Comparison of ENCODE assay signal across 28 cellular contexts in genomic region chr18:27723168-27723567, GRCh38.
DNase-seq lines count a peak whose midpoint lies in the region; ATAC-seq and TF ChIP-seq lines count a peak whose summit lies in the region.
"Had no signal": no experiment of that assay in that cellular context is flagged by ENCODE, and none has a peak within 500 bp of the region (broad histone marks: within the 10 kb centered on the region; RNA-seq: fewer than 3 reads in every experiment).

No MANE protein-coding gene starts in this region.

- intact Hi-C loops in heart right ventricle (cut with DNase I), result no loop called here

- H3K36me3 Mint-ChIP-seq in chondrocyte (ENCODE audit: low read depth), result peaks cover 2% of the 10 kb centered on the region

- DNase-seq in EL (peak; percentile 62), RWPE2 (ENCODE audit: low spot score) (no peak), chondrocyte (ENCODE audit: low spot score) (no peak), NCI-H82 (lab: John Stamatoyannopoulos, UW) (no peak), middle frontal gyrus (ENCODE audit: extremely low spot score, low spot score) (no peak), heart right ventricle (no peak)
- no peak for DNase-seq in stimulated activated naive CD8-positive, alpha-beta T cell treated with anti-CD3 and anti-CD28 coated beads, Interleukin-15, amount 100 ng/mL, for 72 hours
- DNase-seq: ACHN; activated CD4-positive, alpha-beta T cell treated with anti-CD3 and anti-CD28 coated beads, Interleukin-2, amount 10 ng/mL, durations not matched to agents 24 days and 14 days; activated T-cell treated with anti-CD3 and anti-CD28 coated beads, Interleukin-2, amount 50 U/mL, for 24 hours; adrenal gland; DMS53; gastrocnemius medialis; left colon; mesendoderm; NCI-H1417 treated with DMSO at 0.1 percent for 48 hours; NCI-H2081 treated with DMSO at 0.1 percent for 48 hours; NCI-H345; NCI-H748 treated with DMSO at 0.1 percent for 48 hours; psoas muscle; WERI-Rb-1 had no signal

- H3K9me3 Mint-ChIP-seq in chondrocyte (ENCODE audit: low read depth), result peaks cover 8% of the 10 kb centered on the region
- peaks cover 5 to 7% of the 10 kb centered on the region in 2 donors for H3K9me3 Mint-ChIP-seq in stimulated activated naive CD8-positive, alpha-beta T cell treated with anti-CD3 and anti-CD28 coated beads, Interleukin-15, amount 100 ng/mL, for 72 hours

- H3K27ac ChIP-seq in RWPE2 (ENCODE audit: poor library complexity, severe bottlenecking), result no peak overlapping the region
- H3K27ac ChIP-seq in parathyroid adenoma, result no peak overlapping the region
- no peak overlapping the region for H3K27ac ChIP-seq in heart right ventricle
- H3K27ac ChIP-seq: adrenal gland, BLaER1, esophagus muscularis mucosa, gastrocnemius medialis, hepatocyte, KMS-11, neutrophil, psoas muscle, WERI-Rb-1 had no signal

- no peaks in the 10 kb centered on the region for H3K36me3 ChIP-seq in RWPE2 (ENCODE audit: low read depth)
- H3K36me3 ChIP-seq in parathyroid adenoma (ENCODE audit: control insufficient read depth, insufficient read depth, low read length), result no peaks in the 10 kb centered on the region
- no peaks in the 10 kb centered on the region for H3K36me3 ChIP-seq in heart right ventricle
- H3K36me3 ChIP-seq: adrenal gland, BLaER1, esophagus muscularis mucosa, gastrocnemius medialis, neutrophil, WERI-Rb-1 had no signal

- H3K4me1 Mint-ChIP-seq in chondrocyte (ENCODE audit: low read depth), result peaks cover 18% of the 10 kb centered on the region
- no peaks in the 10 kb centered on the region for H3K4me1 Mint-ChIP-seq in stimulated activated naive CD8-positive, alpha-beta T cell treated with anti-CD3 and anti-CD28 coated beads, Interleukin-15, amount 100 ng/mL, for 72 hours
- H3K4me1 Mint-ChIP-seq: activated CD4-positive, alpha-beta T cell treated with anti-CD3 and anti-CD28 coated beads, Interleukin-2, amount 10 ng/mL, durations not matched to agents 24 days and 14 days had no signal

- H3K79me2 ChIP-seq in parathyroid adenoma, result no peaks in the 10 kb centered on the region
- H3K79me2 ChIP-seq: hepatocyte had no signal

- 75 to 81% methylated on average over 1 of the region's 1 CpG for WGBS in heart right ventricle, 2 donors

- H3K4me1 ChIP-seq in RWPE2 (ENCODE audit: insufficient read depth, poor library complexity, severe bottlenecking) (no peaks in the 10 kb centered on the region), parathyroid adenoma (peaks cover 10% of the 10 kb centered on the region), heart right ventricle (no peaks in the 10 kb centered on the region)
- H3K4me1 ChIP-seq: adrenal gland, BLaER1, esophagus muscularis mucosa, gastrocnemius medialis, psoas muscle had no signal

- H3K4me3 Mint-ChIP-seq in chondrocyte (ENCODE audit: unreplicated experiment), result peak overlapping the region; percentile 41
- no peak overlapping the region for H3K4me3 Mint-ChIP-seq in stimulated activated naive CD8-positive, alpha-beta T cell treated with anti-CD3 and anti-CD28 coated beads, Interleukin-15, amount 100 ng/mL, for 72 hours
- H3K4me3 Mint-ChIP-seq: activated CD4-positive, alpha-beta T cell treated with anti-CD3 and anti-CD28 coated beads, Interleukin-2, amount 10 ng/mL, durations not matched to agents 24 days and 14 days; activated T-cell treated with anti-CD3 and anti-CD28 coated beads, Interleukin-2, amount 50 U/mL, for 24 hours; stimulated activated naive CD8-positive, alpha-beta T cell treated with anti-CD3 and anti-CD28 coated beads, Interleukin-15, Interleukin-2, amounts not matched to agents 100 ng/mL and 50 ng/mL, for 24 hours had no signal

- H3K27ac Mint-ChIP-seq in chondrocyte (ENCODE audit: unreplicated experiment), result peak overlapping the region; percentile 71
- no peak overlapping the region for H3K27ac Mint-ChIP-seq in stimulated activated naive CD8-positive, alpha-beta T cell treated with anti-CD3 and anti-CD28 coated beads, Interleukin-15, amount 100 ng/mL, for 72 hours
- H3K27ac Mint-ChIP-seq: activated CD4-positive, alpha-beta T cell treated with anti-CD3 and anti-CD28 coated beads, Interleukin-2, amount 10 ng/mL, durations not matched to agents 24 days and 14 days; activated T-cell treated with anti-CD3 and anti-CD28 coated beads, Interleukin-2, amount 50 U/mL, for 24 hours; stimulated activated naive CD8-positive, alpha-beta T cell treated with anti-CD3 and anti-CD28 coated beads, Interleukin-15, Interleukin-2, amounts not matched to agents 100 ng/mL and 50 ng/mL, for 24 hours had no signal

- H3K4me2 ChIP-seq in parathyroid adenoma (ENCODE audit: low read length), result no peak overlapping the region
- H3K4me2 ChIP-seq: BLaER1, hepatocyte, KMS-11 had no signal

- H3K4me3 ChIP-seq in RWPE2 (ENCODE audit: severe bottlenecking), result no peak overlapping the region
- no peak overlapping the region for H3K4me3 ChIP-seq in parathyroid adenoma (ENCODE audit: low read depth, low read length)
- H3K4me3 ChIP-seq in heart right ventricle, result no peak overlapping the region
- H3K4me3 ChIP-seq: adrenal gland, BLaER1, esophagus muscularis mucosa, gastrocnemius medialis, hepatocyte, psoas muscle had no signal

- H3K27me3 ChIP-seq in RWPE2 (ENCODE audit: insufficient read depth, poor library complexity, severe bottlenecking), result no peaks in the 10 kb centered on the region
- no peaks in the 10 kb centered on the region for H3K27me3 ChIP-seq in parathyroid adenoma (ENCODE audit: control insufficient read depth, insufficient read depth, low read length)
- no peaks in the 10 kb centered on the region for H3K27me3 ChIP-seq in heart right ventricle
- H3K27me3 ChIP-seq: adrenal gland, BLaER1, esophagus muscularis mucosa, gastrocnemius medialis, hepatocyte, neutrophil had no signal

- TF ChIP-seq CTCF in RWPE2 (IDR thresholded peaks at IDR 0.05; ENCODE audit: poor library complexity, severe bottlenecking) (no peak), chondrocyte (IDR thresholded peaks at IDR 0.05) (no peak), parathyroid adenoma (IDR thresholded peaks at IDR 0.05) (no peak), heart right ventricle (IDR thresholded peaks at IDR 0.05) (no peak)

- no peak overlapping the region for H3K9ac ChIP-seq in parathyroid adenoma
- H3K9ac ChIP-seq: BLaER1, KMS-11 had no signal

- peak; percentile 52; the same call in 1 of the 3 replicates for ATAC-seq in RWPE2 (ENCODE audit: low read depth)
- no peak for ATAC-seq in stimulated activated naive CD8-positive, alpha-beta T cell treated with anti-CD3 and anti-CD28 coated beads, Interleukin-15, amount 100 ng/mL, for 72 hours
- ATAC-seq in heart right ventricle, result no peak
- ATAC-seq: gastrocnemius medialis, left colon, psoas muscle had no signal

- H2AFZ ChIP-seq in parathyroid adenoma, result peak overlapping the region; percentile 17
- H2AFZ ChIP-seq: hepatocyte had no signal

- no peaks in the 10 kb centered on the region for H3K27me3 Mint-ChIP-seq in chondrocyte (ENCODE audit: low read depth)
- no peaks in the 10 kb centered on the region for H3K27me3 Mint-ChIP-seq in stimulated activated naive CD8-positive, alpha-beta T cell treated with anti-CD3 and anti-CD28 coated beads, Interleukin-15, amount 100 ng/mL, for 72 hours
- H3K27me3 Mint-ChIP-seq: activated CD4-positive, alpha-beta T cell treated with anti-CD3 and anti-CD28 coated beads, Interleukin-2, amount 10 ng/mL, durations not matched to agents 24 days and 14 days; activated T-cell treated with anti-CD3 and anti-CD28 coated beads, Interleukin-2, amount 50 U/mL, for 24 hours; stimulated activated naive CD8-positive, alpha-beta T cell treated with anti-CD3 and anti-CD28 coated beads, Interleukin-15, Interleukin-2, amounts not matched to agents 100 ng/mL and 50 ng/mL, for 24 hours had no signal

- no peaks in the 10 kb centered on the region for H3K9me3 ChIP-seq in RWPE2 (ENCODE audit: severe bottlenecking)
- H3K9me3 ChIP-seq in parathyroid adenoma (ENCODE audit: control insufficient read depth, low read length), result no peaks in the 10 kb centered on the region
- peaks cover 0 to 8% (median 0%) of the 10 kb centered on the region in 11 donors for H3K9me3 ChIP-seq in heart right ventricle
- H3K9me3 ChIP-seq: gastrocnemius medialis, neutrophil had no signal
